In the genomic region with DNA sequence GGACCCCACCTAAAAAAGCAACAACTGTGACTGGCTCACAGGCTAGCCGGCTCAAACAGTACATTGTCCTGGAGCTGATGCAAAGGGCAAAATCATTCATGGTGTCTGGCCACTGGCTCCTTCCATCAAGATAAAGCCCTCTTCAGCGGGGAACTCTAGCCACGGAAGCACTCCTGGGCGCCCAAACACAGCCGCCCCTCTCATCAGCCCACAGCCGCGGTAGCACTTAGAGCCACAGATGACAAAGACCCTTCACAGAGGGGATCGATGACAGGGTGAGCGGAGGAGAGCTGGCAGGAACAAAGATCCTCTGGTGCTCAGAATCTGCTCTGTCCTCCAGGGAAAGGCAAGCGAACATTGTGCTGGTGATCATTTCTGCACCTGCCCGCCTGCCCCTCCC, we compare ENCODE assay signal across 1 cellular context.
TF ChIP-seq lines count a peak whose summit lies in the region.

No MANE protein-coding gene starts in this region.

TF ChIP-seq in HepG2, 621 proteins besides CTCF, POLR2A, EP300 and RAD21 (continued from another document):
- TF ChIP-seq, protein P1, sequence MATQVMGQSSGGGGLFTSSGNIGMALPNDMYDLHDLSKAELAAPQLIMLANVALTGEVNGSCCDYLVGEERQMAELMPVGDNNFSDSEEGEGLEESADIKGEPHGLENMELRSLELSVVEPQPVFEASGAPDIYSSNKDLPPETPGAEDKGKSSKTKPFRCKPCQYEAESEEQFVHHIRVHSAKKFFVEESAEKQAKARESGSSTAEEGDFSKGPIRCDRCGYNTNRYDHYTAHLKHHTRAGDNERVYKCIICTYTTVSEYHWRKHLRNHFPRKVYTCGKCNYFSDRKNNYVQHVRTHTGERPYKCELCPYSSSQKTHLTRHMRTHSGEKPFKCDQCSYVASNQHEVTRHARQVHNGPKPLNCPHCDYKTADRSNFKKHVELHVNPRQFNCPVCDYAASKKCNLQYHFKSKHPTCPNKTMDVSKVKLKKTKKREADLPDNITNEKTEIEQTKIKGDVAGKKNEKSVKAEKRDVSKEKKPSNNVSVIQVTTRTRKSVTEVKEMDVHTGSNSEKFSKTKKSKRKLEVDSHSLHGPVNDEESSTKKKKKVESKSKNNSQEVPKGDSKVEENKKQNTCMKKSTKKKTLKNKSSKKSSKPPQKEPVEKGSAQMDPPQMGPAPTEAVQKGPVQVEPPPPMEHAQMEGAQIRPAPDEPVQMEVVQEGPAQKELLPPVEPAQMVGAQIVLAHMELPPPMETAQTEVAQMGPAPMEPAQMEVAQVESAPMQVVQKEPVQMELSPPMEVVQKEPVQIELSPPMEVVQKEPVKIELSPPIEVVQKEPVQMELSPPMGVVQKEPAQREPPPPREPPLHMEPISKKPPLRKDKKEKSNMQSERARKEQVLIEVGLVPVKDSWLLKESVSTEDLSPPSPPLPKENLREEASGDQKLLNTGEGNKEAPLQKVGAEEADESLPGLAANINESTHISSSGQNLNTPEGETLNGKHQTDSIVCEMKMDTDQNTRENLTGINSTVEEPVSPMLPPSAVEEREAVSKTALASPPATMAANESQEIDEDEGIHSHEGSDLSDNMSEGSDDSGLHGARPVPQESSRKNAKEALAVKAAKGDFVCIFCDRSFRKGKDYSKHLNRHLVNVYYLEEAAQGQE (IDR thresholded peaks at IDR 0.05; ENCODE audit: borderline replicate concordance in 1 of 2, low read depth in 1 of 2, low read length in 2 of 2), result no peak
- TF ChIP-seq, protein P2, sequence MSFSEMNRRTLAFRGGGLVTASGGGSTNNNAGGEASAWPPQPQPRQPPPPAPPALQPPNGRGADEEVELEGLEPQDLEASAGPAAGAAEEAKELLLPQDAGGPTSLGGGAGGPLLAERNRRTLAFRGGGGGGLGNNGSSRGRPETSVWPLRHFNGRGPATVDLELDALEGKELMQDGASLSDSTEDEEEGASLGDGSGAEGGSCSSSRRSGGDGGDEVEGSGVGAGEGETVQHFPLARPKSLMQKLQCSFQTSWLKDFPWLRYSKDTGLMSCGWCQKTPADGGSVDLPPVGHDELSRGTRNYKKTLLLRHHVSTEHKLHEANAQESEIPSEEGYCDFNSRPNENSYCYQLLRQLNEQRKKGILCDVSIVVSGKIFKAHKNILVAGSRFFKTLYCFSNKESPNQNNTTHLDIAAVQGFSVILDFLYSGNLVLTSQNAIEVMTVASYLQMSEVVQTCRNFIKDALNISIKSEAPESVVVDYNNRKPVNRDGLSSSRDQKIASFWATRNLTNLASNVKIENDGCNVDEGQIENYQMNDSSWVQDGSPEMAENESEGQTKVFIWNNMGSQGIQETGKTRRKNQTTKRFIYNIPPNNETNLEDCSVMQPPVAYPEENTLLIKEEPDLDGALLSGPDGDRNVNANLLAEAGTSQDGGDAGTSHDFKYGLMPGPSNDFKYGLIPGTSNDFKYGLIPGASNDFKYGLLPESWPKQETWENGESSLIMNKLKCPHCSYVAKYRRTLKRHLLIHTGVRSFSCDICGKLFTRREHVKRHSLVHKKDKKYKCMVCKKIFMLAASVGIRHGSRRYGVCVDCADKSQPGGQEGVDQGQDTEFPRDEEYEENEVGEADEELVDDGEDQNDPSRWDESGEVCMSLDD (CRISPR knock-in tag; IDR thresholded peaks at IDR 0.05; ENCODE audit: borderline replicate concordance), result no peak
- TF ChIP-seq ARNT (IDR thresholded peaks at IDR 0.05) (no peak), ZNF326 (CRISPR knock-in tag; IDR thresholded peaks at IDR 0.05; ENCODE audit: borderline replicate concordance) (no peak), RBM22 (optimal IDR thresholded peaks at IDR 0.05; ENCODE audit: low read length) (no peak)
- TF ChIP-seq, protein P3, sequence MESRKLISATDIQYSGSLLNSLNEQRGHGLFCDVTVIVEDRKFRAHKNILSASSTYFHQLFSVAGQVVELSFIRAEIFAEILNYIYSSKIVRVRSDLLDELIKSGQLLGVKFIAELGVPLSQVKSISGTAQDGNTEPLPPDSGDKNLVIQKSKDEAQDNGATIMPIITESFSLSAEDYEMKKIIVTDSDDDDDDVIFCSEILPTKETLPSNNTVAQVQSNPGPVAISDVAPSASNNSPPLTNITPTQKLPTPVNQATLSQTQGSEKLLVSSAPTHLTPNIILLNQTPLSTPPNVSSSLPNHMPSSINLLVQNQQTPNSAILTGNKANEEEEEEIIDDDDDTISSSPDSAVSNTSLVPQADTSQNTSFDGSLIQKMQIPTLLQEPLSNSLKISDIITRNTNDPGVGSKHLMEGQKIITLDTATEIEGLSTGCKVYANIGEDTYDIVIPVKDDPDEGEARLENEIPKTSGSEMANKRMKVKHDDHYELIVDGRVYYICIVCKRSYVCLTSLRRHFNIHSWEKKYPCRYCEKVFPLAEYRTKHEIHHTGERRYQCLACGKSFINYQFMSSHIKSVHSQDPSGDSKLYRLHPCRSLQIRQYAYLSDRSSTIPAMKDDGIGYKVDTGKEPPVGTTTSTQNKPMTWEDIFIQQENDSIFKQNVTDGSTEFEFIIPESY (CRISPR knock-in tag; IDR thresholded peaks at IDR 0.05), result no peak
